22 cellular contexts compared by ENCODE assay signal in the genomic region with DNA sequence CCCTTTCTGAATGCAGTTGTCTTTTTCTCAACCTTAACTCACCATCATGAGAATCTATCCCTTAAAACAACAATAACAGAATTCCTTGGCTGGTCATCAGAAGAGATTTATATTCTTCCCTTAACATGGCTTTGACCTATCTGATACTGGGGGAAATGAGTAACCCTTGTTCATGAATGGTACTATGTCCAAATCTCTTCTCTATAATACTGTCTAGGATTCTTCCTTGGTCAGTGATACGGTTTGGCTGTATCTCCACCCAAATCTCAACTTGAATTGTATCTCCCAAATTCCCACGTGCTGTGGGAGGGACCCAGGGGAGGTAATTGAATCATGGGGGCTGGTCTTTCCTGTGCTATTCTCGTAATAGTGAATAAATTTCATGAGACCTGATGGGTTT.
"Had no signal": no experiment of that assay in that cellular context is flagged by ENCODE, and none has a peak within 500 bp of the region (broad histone marks: within the 10 kb centered on the region; RNA-seq: fewer than 3 reads in every experiment).

No MANE protein-coding gene starts in this region.

- H3K4me1 ChIP-seq: esophagus muscularis mucosa, foreskin keratinocyte, psoas muscle, upper lobe of left lung had no signal

- H3K27me3 ChIP-seq: esophagus muscularis mucosa, ovary, upper lobe of left lung had no signal

- H3K36me3 ChIP-seq: esophagus muscularis mucosa, ovary, upper lobe of left lung had no signal

- DNase-seq: activated CD4-positive, alpha-beta T cell treated with anti-CD3 and anti-CD28 coated beads, Interleukin-2, amount 50 U/mL, for 1 hour; activated CD4-positive, CD25-positive, alpha-beta regulatory T cell treated with anti-CD3 and anti-CD28 coated beads, Interleukin-2, amount 50 U/mL, for 72 hours; activated CD8-positive, alpha-beta memory T cell treated with anti-CD3 and anti-CD28 coated beads, Interleukin-2, amount 50 U/mL, for 4 hours; activated naive CD4-positive, alpha-beta T cell treated with anti-CD3 and anti-CD28 coated beads for 36 hours; activated T-cell treated with anti-CD3 and anti-CD28 coated beads, Interleukin-2, amount 50 U/mL, for 4 hours; cerebellar nuclear complex; cortex of kidney; effector CD4-positive, alpha-beta T cell; foreskin keratinocyte; glutamatergic neuron; hypothalamus; left ventricle myocardium superior; ovary; psoas muscle; right cardiac atrium; small intestine; stimulated activated CD4-positive, alpha-beta T cell treated with anti-CD3 and anti-CD28 coated beads, Interleukin-15, amount 100 ng/mL, for 24 hours; stimulated activated CD4-positive, alpha-beta T cell treated with anti-CD3 and anti-CD28 coated beads, Interleukin-2, amount 100 ng/mL, for 48 hours; T-helper 2 cell; upper lobe of left lung had no signal

- FAIRE-seq: small intestine had no signal

- H3K9me3 ChIP-seq: esophagus muscularis mucosa, ovary, psoas muscle, upper lobe of left lung had no signal

- ATAC-seq: activated T-cell treated with anti-CD3 and anti-CD28 coated beads, Interleukin-2, amount 50 U/mL, for 4 hours; foreskin keratinocyte; left ventricle myocardium superior; psoas muscle; right cardiac atrium had no signal

- H3K27ac ChIP-seq: esophagus muscularis mucosa, foreskin keratinocyte, ovary, psoas muscle, upper lobe of left lung, VCaP had no signal

- H3K4me3 ChIP-seq: esophagus muscularis mucosa, ovary, psoas muscle, upper lobe of left lung had no signal
